ENCODE assay signal across 11 cellular contexts in genomic region chr7:95715274-95715673, GRCh38. TPM values are rescaled to one million over a fixed set of nuclear protein-coding genes. Genes with fewer than 3 reads are reported as not detected.
DNase-seq lines count a peak whose midpoint lies in the region; ATAC-seq and TF ChIP-seq lines count a peak whose summit lies in the region.
"Had no signal": no experiment of that assay in that cellular context is flagged by ENCODE, and none has a peak within 500 bp of the region (broad histone marks: within the 10 kb centered on the region; RNA-seq: fewer than 3 reads in every experiment).

No MANE protein-coding gene starts in this region.

- TF ChIP-seq CTCF in OCI-LY3 (IDR thresholded peaks at IDR 0.05; ENCODE audit: low read depth, low read length) (no peak), endodermal cell (conservative IDR thresholded peaks at IDR 0.05) (no peak), BE2C (IDR thresholded peaks at IDR 0.05; ENCODE audit: low read depth, low read length) (no peak)

- H3K36me3 ChIP-seq in OCI-LY3 (replicated peaks; ENCODE audit: low read depth, low read length), result no peaks in the 10 kb centered on the region
- no peaks in the 10 kb centered on the region for H3K36me3 ChIP-seq in endodermal cell (ENCODE audit: control insufficient read depth, insufficient read depth, low read length)
- no peaks in the 10 kb centered on the region for H3K36me3 ChIP-seq in BE2C

- peaks cover 6% of the 10 kb centered on the region for H3K9me3 Mint-ChIP-seq in endodermal cell

- H3K27me3 ChIP-seq in OCI-LY3 (ENCODE audit: low read depth, low read length) (no peaks in the 10 kb centered on the region), endodermal cell (ENCODE audit: control insufficient read depth, insufficient read depth, low read length, poor library complexity, severe bottlenecking) (no peaks in the 10 kb centered on the region), BE2C (no peaks in the 10 kb centered on the region)

- no peak overlapping the region for H3K4me3 ChIP-seq in OCI-LY3 (ENCODE audit: low read length)
- H3K4me3 ChIP-seq in endodermal cell (ENCODE audit: low read length), result no peak overlapping the region
- no peak overlapping the region for H3K4me3 ChIP-seq in BE2C (ENCODE audit: low read depth, low read length)

- ATAC-seq in GM18870 (IDR thresholded peaks at IDR 0.05; ENCODE audit: unreplicated experiment), result peak; percentile 93
- peak; percentile 82 for ATAC-seq in GM21576 (IDR thresholded peaks at IDR 0.05; ENCODE audit: unreplicated experiment)
- ATAC-seq in HG03095 (IDR thresholded peaks at IDR 0.05; ENCODE audit: unreplicated experiment), result peak; percentile 84

- peaks cover 28% of the 10 kb centered on the region for H3K4me1 ChIP-seq in OCI-LY3 (ENCODE audit: low read length)
- no peaks in the 10 kb centered on the region for H3K4me1 ChIP-seq in endodermal cell (ENCODE audit: control insufficient read depth, insufficient read depth, low read length)
- H3K4me1 ChIP-seq in BE2C, result no peaks in the 10 kb centered on the region

- peak overlapping the region; percentile 37 for H3K4me2 ChIP-seq in OCI-LY3 (ENCODE audit: low read length)

- no peaks in the 10 kb centered on the region for H3K4me1 Mint-ChIP-seq in endodermal cell

- H3K9ac ChIP-seq in OCI-LY3 (ENCODE audit: low read length) (no peak overlapping the region), endodermal cell (ENCODE audit: extremely low read depth, low read length, poor library complexity, severe bottlenecking) (no peak overlapping the region)

- no peaks in the 10 kb centered on the region for H3K27me3 Mint-ChIP-seq in endodermal cell (ENCODE audit: insufficient read depth)

- H3K36me3 Mint-ChIP-seq in endodermal cell (ENCODE audit: low read depth), result no peaks in the 10 kb centered on the region

- peaks cover 8% of the 10 kb centered on the region; the same call in 1 of the 2 replicates for H3K9me3 ChIP-seq in OCI-LY3 (ENCODE audit: insufficient read depth, low read length)
- no peaks in the 10 kb centered on the region for H3K9me3 ChIP-seq in endodermal cell (ENCODE audit: control insufficient read depth, low read length)
- H3K9me3 ChIP-seq in BE2C, result no peaks in the 10 kb centered on the region

- H3K79me2 ChIP-seq in OCI-LY3 (ENCODE audit: low read length), result no peaks in the 10 kb centered on the region

- no peaks in the 10 kb centered on the region for H4K20me1 ChIP-seq in OCI-LY3 (ENCODE audit: insufficient read depth, low read length)

- DNase-seq in endodermal cell (no peak), BE2C (no peak), SK-N-DZ (ENCODE audit: low spot score) (no peak)
- DNase-seq in activated CD4-positive, alpha-beta T cell treated with anti-CD3 and anti-CD28 coated beads, Interleukin-2, amount 50 U/mL, for 1 hour, result no peak
- DNase-seq: activated T-cell treated with anti-CD3 and anti-CD28 coated beads for 4 hours, occipital lobe, RPMI8226 had no signal

- no peak overlapping the region for H3K4me3 Mint-ChIP-seq in endodermal cell

- H3K27ac ChIP-seq in OCI-LY3 (ENCODE audit: low read length) (no peak overlapping the region), endodermal cell (ENCODE audit: low read depth, low read length) (no peak overlapping the region)

- no peak overlapping the region for H2AFZ ChIP-seq in OCI-LY3 (ENCODE audit: low read depth, low read length)

- no peak overlapping the region for H3K27ac Mint-ChIP-seq in endodermal cell

RNA-seq across cellular contexts. Expression of gene DYNC1I1, which starts 57.1 kb away (rescaled TPM):
- 1 to 10 TPM; 6.5 to 7.2 TPM for total RNA-seq in endodermal cell
- polyA plus RNA-seq in endodermal cell (2013, experiment 1 of 2), result 3.2 TPM
- 4.3 TPM for polyA plus RNA-seq in endodermal cell (2013, experiment 2 of 2)
- 14.2 TPM for polyA plus RNA-seq in BE2C (2012; ENCODE audit: insufficient read depth, insufficient read length, low read depth)
- polyA plus RNA-seq in SK-N-DZ (2014; cell fraction: cytosol; rRNA removed), result 0.51 and 0.59 TPM in 2 replicates
- polyA plus RNA-seq in SK-N-DZ (2014; cell fraction: nucleus; rRNA removed), result 0.54 and 0.58 TPM in 2 replicates
